ENCODE assay signal across 8 cellular contexts in the genomic region with DNA sequence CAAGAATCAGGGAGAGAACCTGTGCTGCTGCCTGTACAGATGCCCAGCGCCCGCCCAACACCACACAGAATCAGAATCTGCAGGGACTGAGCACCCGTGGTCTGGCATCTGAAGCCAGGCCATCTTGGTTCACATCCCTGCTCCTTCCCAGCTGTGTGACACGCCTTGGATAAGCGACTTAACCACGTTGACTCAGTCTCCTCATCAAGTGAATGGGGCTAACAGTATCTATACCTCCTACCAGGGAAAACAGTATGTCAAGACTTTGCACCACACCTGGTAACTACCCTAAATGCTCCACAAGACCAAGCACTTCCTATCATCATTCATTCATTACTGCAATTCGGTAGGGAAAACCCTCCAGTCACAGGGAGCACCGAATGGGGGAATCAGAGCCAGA.
DNase-seq lines count a peak whose midpoint lies in the region; ATAC-seq and TF ChIP-seq lines count a peak whose summit lies in the region.

No MANE protein-coding gene starts in this region.

- peak overlapping the region; percentile 97 for H3K9ac ChIP-seq in SK-N-MC (ENCODE audit: insufficient read length)
- H3K9ac ChIP-seq in rectal smooth muscle tissue (ENCODE audit: low read length) = peak overlapping the region; percentile 69

- TF ChIP-seq CTCF in fibroblast of pulmonary artery (IDR thresholded peaks at IDR 0.05; ENCODE audit: low read length, missing control alignments) = no peak

- H3K27ac ChIP-seq in SK-N-MC = no peak overlapping the region
- no peak overlapping the region for H3K27ac ChIP-seq in rectal smooth muscle tissue (ENCODE audit: low read depth, low read length)

- H3K36me3 ChIP-seq in SK-N-MC (ENCODE audit: insufficient read depth, low read length) (peaks cover 32% of the 10 kb centered on the region), rectal smooth muscle tissue (ENCODE audit: control insufficient read depth, insufficient read depth, low read length) (no peaks in the 10 kb centered on the region)

- no peak for DNase-seq in SK-N-MC (ENCODE audit: low read depth, low spot score)
- DNase-seq in fibroblast of pulmonary artery (ENCODE audit: low read depth) = no peak
- DNase-seq in GM03348 (ENCODE audit: low spot score) = no peak
- DNase-seq in hypothalamus (lab: John Stamatoyannopoulos, UW) = no peak
- no peak for DNase-seq in SW480 (ENCODE audit: low spot score)

- no peaks in the 10 kb centered on the region for H3K9me3 ChIP-seq in SK-N-MC (ENCODE audit: low read depth, low read length)

- peaks cover 12% of the 10 kb centered on the region for H3K4me1 ChIP-seq in rectal smooth muscle tissue (ENCODE audit: control insufficient read depth, insufficient read depth, low read length)

- ATAC-seq in HG02759 (IDR thresholded peaks at IDR 0.05; ENCODE audit: unreplicated experiment) = no peak

- no peaks in the 10 kb centered on the region for H3K27me3 ChIP-seq in rectal smooth muscle tissue (ENCODE audit: control insufficient read depth, insufficient read depth, low read length)

- H3K4me3 ChIP-seq in GM08714 (ENCODE audit: low read length) = peak overlapping the region; percentile 89
- peak overlapping the region; percentile 94 for H3K4me3 ChIP-seq in SK-N-MC
- H3K4me3 ChIP-seq in fibroblast of pulmonary artery (replicated peaks; ENCODE audit: low read depth, low read length) = peak overlapping the region; percentile 81
- peak overlapping the region; percentile 91 for H3K4me3 ChIP-seq in rectal smooth muscle tissue (ENCODE audit: low read length)
